23 cellular contexts compared by ENCODE assay signal in genomic region chr7:92289321-92289720, GRCh38.
"Had no signal": no experiment of that assay in that cellular context is flagged by ENCODE, and none has a peak within 500 bp of the region (broad histone marks: within the 10 kb centered on the region; RNA-seq: fewer than 3 reads in every experiment).

No MANE protein-coding gene starts in this region.

- DNase-seq: dermis blood vessel endothelial cell; effector memory CD4-positive, alpha-beta T cell; esophagus squamous epithelium; foreskin melanocyte; glutamatergic neuron; heart right ventricle; hypothalamus; left ventricle myocardium superior; natural killer cell; occipital lobe; ovary; psoas muscle; right cardiac atrium; sigmoid colon; spleen; stimulated activated CD4-positive, alpha-beta T cell treated with anti-CD3 and anti-CD28 coated beads, Interleukin-4, amount 100 ng/mL, for 4 hours; stimulated activated naive CD8-positive, alpha-beta T cell treated with anti-CD3 and anti-CD28 coated beads, Interleukin-15, Interleukin-2, amounts not matched to agents 100 U/mL and 50 U/mL, for 24 hours; upper lobe of left lung had no signal

- H3K27ac ChIP-seq: coronary artery, esophagus squamous epithelium, heart right ventricle, ovary, psoas muscle, sigmoid colon, spleen, thoracic aorta, tibial nerve, upper lobe of left lung had no signal

- ATAC-seq: heart right ventricle; left ventricle myocardium superior; psoas muscle; right cardiac atrium; stimulated activated memory B cell treated with anti-CD40 and anti-IgM and Interleukin-4, amounts not matched to agents 10 μg/mL and 1 μg/mL and 100 μg/mL, for 72 hours; stimulated activated naive CD8-positive, alpha-beta T cell treated with anti-CD3 and anti-CD28 coated beads, Interleukin-15, Interleukin-2, amounts not matched to agents 100 U/mL and 50 U/mL, for 24 hours had no signal

- H3K36me3 ChIP-seq: esophagus squamous epithelium, heart right ventricle, ovary, sigmoid colon, spleen, thoracic aorta, tibial nerve, upper lobe of left lung had no signal

- H3K27me3 ChIP-seq: esophagus squamous epithelium, heart right ventricle, ovary, sigmoid colon, spleen, tibial nerve, upper lobe of left lung had no signal

- H3K4me3 ChIP-seq: coronary artery, esophagus squamous epithelium, heart right ventricle, lung, ovary, psoas muscle, sigmoid colon, spleen, thoracic aorta, tibial nerve, upper lobe of left lung had no signal

- H3K4me1 ChIP-seq: psoas muscle had no signal

- H3K9me3 ChIP-seq: esophagus squamous epithelium, ovary, psoas muscle, sigmoid colon, spleen, thoracic aorta, tibial nerve, upper lobe of left lung had no signal
